Comparison of ENCODE assay signal across 18 cellular contexts in the genomic region with DNA sequence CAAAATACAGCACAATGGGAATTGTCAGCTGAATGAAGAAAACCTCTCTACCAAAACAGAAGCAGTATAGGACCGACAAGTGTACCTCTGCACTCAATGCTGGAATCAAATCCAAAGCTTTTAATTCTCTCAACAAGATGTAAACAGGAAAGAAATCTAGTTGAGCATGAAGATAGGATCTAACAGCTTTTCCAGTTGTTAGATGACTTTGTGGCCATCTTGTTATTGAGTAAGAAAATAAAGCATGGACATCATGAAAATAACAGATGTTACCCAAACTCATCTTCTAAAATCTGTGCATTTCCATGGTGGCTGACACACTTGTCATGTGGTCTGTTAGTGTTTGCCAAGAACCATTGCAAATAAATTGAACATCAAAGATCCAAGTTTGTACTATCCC. TPM values are rescaled to one million over a fixed set of nuclear protein-coding genes. Genes with fewer than 3 reads are reported as not detected.
DNase-seq lines count a peak whose midpoint lies in the region; ATAC-seq, FAIRE-seq and TF ChIP-seq lines count a peak whose summit lies in the region.
"Had no signal": no experiment of that assay in that cellular context is flagged by ENCODE, and none has a peak within 500 bp of the region (broad histone marks: within the 10 kb centered on the region; RNA-seq: fewer than 3 reads in every experiment).

No MANE protein-coding gene starts in this region.

- 96% methylated on average over 1 of the region's 1 CpG for WGBS in HepG2 (ENCODE audit: low lambda C conversion rate)
- 60% methylated on average over 1 of the region's 1 CpG for WGBS in right lobe of liver (ENCODE audit: insufficient coverage, low coverage, low lambda C conversion rate, missing lambda C conversion rate)

- POLR2A ChIA-PET in HepG2 (lab: Yijun Ruan, JAX): no interaction called here
- POLR2A ChIA-PET in Panc1 (lab: Charles Lee): no interaction called here
- POLR2A ChIA-PET in endothelial cell of umbilical vein (lab: Charles Lee): no interaction called here

- no peak for TF ChIP-seq CTCF in HepG2 (CRISPR knock-in tag; IDR thresholded peaks at IDR 0.05)
- TF ChIP-seq CTCF in right lobe of liver (IDR thresholded peaks at IDR 0.05): no peak
- TF ChIP-seq CTCF in Panc1 (IDR thresholded peaks at IDR 0.05): no peak
- TF ChIP-seq CTCF in endothelial cell of umbilical vein (IDR thresholded peaks at IDR 0.05; ENCODE audit: extremely low read depth in 1 of 2, insufficient read depth in 1 of 2, low read depth in 1 of 2, low read length in 2 of 2): no peak

- no peak for FAIRE-seq in HepG2 (lab: Jason Lieb, UNC)
- no peak for FAIRE-seq in endothelial cell of umbilical vein (lab: Jason Lieb, UNC)

- intact Hi-C loops in HepG2 (cut with micrococcal nuclease; ENCODE audit: unreplicated experiment) (no loop called here), right lobe of liver (cut with DNase I) (no loop called here), Panc1 (cut with micrococcal nuclease; ENCODE audit: unreplicated experiment) (no loop called here), endothelial cell of umbilical vein (cut with micrococcal nuclease) (no loop called here)

- H4K20me1 ChIP-seq in HepG2 (ENCODE audit: insufficient read depth, low read length): no peaks in the 10 kb centered on the region; the same call in 1 of the 2 replicates
- no peaks in the 10 kb centered on the region for H4K20me1 ChIP-seq in endothelial cell of umbilical vein (replicated peaks; ENCODE audit: control insufficient read depth, extremely low read depth, insufficient read depth, low read length)

- CTCF ChIA-PET in HepG2 (lab: Yijun Ruan, JAX; ENCODE audit: low intra/inter-chr PET ratio, low total read pairs): no interaction called here
- CTCF ChIA-PET in Panc1 (lab: Charles Lee): no interaction called here
- CTCF ChIA-PET in endothelial cell of umbilical vein (lab: Charles Lee): no interaction called here

- ATAC-seq in HepG2: no peak
- ATAC-seq in right lobe of liver: no peak
- ATAC-seq in Panc1: no peak

- in situ Hi-C loops in HepG2 (cut with HindIII; ENCODE audit: extremely low pct_ligation_motif_present, low pct_unique_long_range_greater_than_20kb): no loop called here
- in situ Hi-C loops in Panc1 (cut with HindIII; ENCODE audit: low pct_unique_long_range_greater_than_20kb, low sequenced_read_pairs): no loop called here

- H3K4me2 ChIP-seq in HepG2 (ENCODE audit: low read depth, low read length) (no peak overlapping the region), endothelial cell of umbilical vein (ENCODE audit: insufficient read depth, low read length) (no peak overlapping the region)
- H3K4me2 ChIP-seq: KMS-11 had no signal

- H3K27me3 ChIP-seq in HepG2 (ENCODE audit: control insufficient read depth in 1 of 2, insufficient read depth in 2 of 2, low read length in 2 of 2) (no peaks in the 10 kb centered on the region), right lobe of liver (no peaks in the 10 kb centered on the region), Panc1 (ENCODE audit: control insufficient read depth, insufficient read depth, low read length) (no peaks in the 10 kb centered on the region), endothelial cell of umbilical vein (ENCODE audit: control insufficient read depth in 2 of 2, insufficient read depth in 2 of 2, low read length in 2 of 2) (no peaks in the 10 kb centered on the region), H7 (ENCODE audit: control insufficient read depth, insufficient read depth, low read length) (no peaks in the 10 kb centered on the region)

- H3K9me3 ChIP-seq in HepG2 (ENCODE audit: low read length) (no peaks in the 10 kb centered on the region), right lobe of liver (no peaks in the 10 kb centered on the region), Panc1 (ENCODE audit: control insufficient read depth, insufficient read depth, low read depth, low read length) (no peaks in the 10 kb centered on the region), endothelial cell of umbilical vein (replicated peaks; ENCODE audit: control insufficient read depth, insufficient read depth, low read length) (no peaks in the 10 kb centered on the region)

- H3K9ac ChIP-seq in HepG2 (ENCODE audit: insufficient read depth, low read depth, low read length): no peak overlapping the region
- no peak overlapping the region for H3K9ac ChIP-seq in endothelial cell of umbilical vein (replicated peaks; ENCODE audit: extremely low read depth, insufficient read depth, low read length)
- H3K9ac ChIP-seq: KMS-11 had no signal

- H3K4me1 ChIP-seq in HepG2 (ENCODE audit: insufficient read depth, low read length): no peaks in the 10 kb centered on the region
- no peaks in the 10 kb centered on the region for H3K4me1 ChIP-seq in right lobe of liver
- H3K4me1 ChIP-seq in Panc1 (ENCODE audit: control insufficient read depth, insufficient read depth, low read length): no peaks in the 10 kb centered on the region
- no peaks in the 10 kb centered on the region for H3K4me1 ChIP-seq in endothelial cell of umbilical vein (ENCODE audit: control insufficient read depth, extremely low read depth, insufficient read depth, low read length)

- H3K9me1 ChIP-seq in endothelial cell of umbilical vein (replicated peaks; ENCODE audit: control insufficient read depth, extremely low read depth, insufficient read depth, low read length): no peaks in the 10 kb centered on the region

- H2AFZ ChIP-seq in HepG2 (ENCODE audit: low read length): no peak overlapping the region
- no peak overlapping the region for H2AFZ ChIP-seq in endothelial cell of umbilical vein (ENCODE audit: low read depth, low read length)

- H3K27ac ChIP-seq in HepG2 (ENCODE audit: extremely low read length, insufficient read depth, low read length) (no peak overlapping the region), right lobe of liver (no peak overlapping the region), Panc1 (ENCODE audit: low read length) (no peak overlapping the region), endothelial cell of umbilical vein (ENCODE audit: insufficient read depth, low read depth, low read length) (no peak overlapping the region)
- H3K27ac ChIP-seq: HL-60, KMS-11 had no signal

- no peaks in the 10 kb centered on the region for H3K79me2 ChIP-seq in HepG2 (ENCODE audit: insufficient read depth, low read length)
- H3K79me2 ChIP-seq in endothelial cell of umbilical vein (ENCODE audit: control insufficient read depth, insufficient read depth, low read length): peaks cover 9% of the 10 kb centered on the region

- no peak for TF ChIP-seq POLR2A in HepG2 (IDR thresholded peaks at IDR 0.05; ENCODE audit: insufficient read depth in 1 of 2, low read depth in 2 of 2, low read length in 2 of 2)
- no peak for TF ChIP-seq POLR2A in right lobe of liver (IDR thresholded peaks at IDR 0.05)
- no peak for TF ChIP-seq POLR2A in endothelial cell of umbilical vein (IDR thresholded peaks at IDR 0.05; ENCODE audit: low read depth, low read length)

- dilution Hi-C loops in endothelial cell of umbilical vein (cut with MboI; ENCODE audit: extremely low pct_ligation_motif_present, low sequenced_read_pairs): no loop called here

- TF ChIP-seq EP300 in HepG2 (IDR thresholded peaks at IDR 0.05; ENCODE audit: low read depth in 2 of 2, low read length in 2 of 2) (no peak), HepG2 (CRISPR knock-in tag; IDR thresholded peaks at IDR 0.05; ENCODE audit: borderline replicate concordance) (no peak)

- no peak for TF ChIP-seq RAD21 in HepG2 (CRISPR knock-in tag; IDR thresholded peaks at IDR 0.05)

- H3K36me3 ChIP-seq in HepG2 (replicated peaks in 1 of 2; ENCODE audit: control insufficient read depth in 1 of 2, insufficient read depth in 2 of 2, low read length in 2 of 2) (peaks cover 6 to 63% of the 10 kb centered on the region in 2 experiments), right lobe of liver (peaks cover 0 to 52% (median 20%) of the 10 kb centered on the region in 4 donors), Panc1 (ENCODE audit: control insufficient read depth, insufficient read depth, low read length) (peaks cover 77% of the 10 kb centered on the region), endothelial cell of umbilical vein (ENCODE audit: control insufficient read depth in 2 of 2, extremely low read depth in 1 of 2, insufficient read depth in 2 of 2, low read length in 2 of 2) (peaks cover 2 to 31% of the 10 kb centered on the region in 2 experiments), H7 (replicated peaks; ENCODE audit: control insufficient read depth, insufficient read depth, low read length) (peaks cover 1% of the 10 kb centered on the region)

- H3K4me3 ChIP-seq in HepG2 (replicated peaks in 1 of 3; ENCODE audit: insufficient read depth in 1 of 3, low read depth in 2 of 3, low read length in 3 of 3): no peak overlapping the region
- H3K4me3 ChIP-seq in right lobe of liver: no peak overlapping the region
- no peak overlapping the region for H3K4me3 ChIP-seq in Panc1 (ENCODE audit: low read depth in 2 of 2, low read length in 2 of 2)
- H3K4me3 ChIP-seq in endothelial cell of umbilical vein (replicated peaks in 1 of 3; ENCODE audit: insufficient read depth in 1 of 3, low read depth in 1 of 3, low read length in 3 of 3): no peak overlapping the region
- H3K4me3 ChIP-seq in H7 (ENCODE audit: insufficient read depth, low read depth, low read length): no peak overlapping the region

- DNase-seq in HepG2 (ENCODE audit: low spot score): no peak
- DNase-seq in right lobe of liver: no peak
- no peak for DNase-seq in Panc1 (ENCODE audit: low read depth, low spot score)
- no peak for DNase-seq in endothelial cell of umbilical vein (ENCODE audit: low read depth, low spot score)
- DNase-seq in superior temporal gyrus (ENCODE audit: extremely low spot score): peak; percentile 61
- no peak for DNase-seq in NCI-H2029 (lab: John Stamatoyannopoulos, UW)
- DNase-seq in H7: no peak
- no peak for DNase-seq in NCI-H2107 (lab: John Stamatoyannopoulos, UW)
- DNase-seq: DMS79, NCI-H1105, NCI-H146, NCI-H2081, NCI-H2171 treated with DMSO at 0.1 percent for 48 hours, NCI-H524 treated with DMSO at 0.1 percent for 48 hours, NCI-H82, Right ventricle myocardium superior had no signal

- BruUV-seq in HepG2 (replicated peaks; lab: Mats Ljungman, UMichigan) (TSS peak; percentile 37), Panc1 (replicated peaks; lab: Mats Ljungman, UMichigan) (TSS peak; percentile 67), endothelial cell of umbilical vein (replicated peaks; lab: Mats Ljungman, UMichigan) (TSS peak; percentile 40)

RNA-seq across cellular contexts. Expression of gene SREK1, which starts 34.7 kb away (rescaled TPM):
- total RNA-seq in HepG2 (2016; rRNA removed; fragmentation: Illumina TruSeq; extraction: Trizol) (46.5 and 90.9 TPM in 2 replicates), right lobe of liver (10 to 100 TPM; 20.9 to 44.4 (median 34.2) TPM), Panc1 (2021; ENCODE audit: unreplicated experiment) (89.7 TPM), endothelial cell of umbilical vein (72.9 and 78.6 TPM in 2 replicates)
- 3.4 and 4.6 TPM in 2 replicates for total RNA-seq in HepG2 (2016; cell fraction: cytosol; rRNA removed; fragmentation: Illumina TruSeq; extraction: Trizol; ENCODE audit: low read depth)
- 43.6 and 92.7 TPM in 2 replicates for total RNA-seq in HepG2 (2016; cell fraction: insoluble cytoplasmic fraction; rRNA removed; fragmentation: Illumina TruSeq; extraction: Trizol)
- total RNA-seq in HepG2 (2016; cell fraction: membrane; rRNA removed; fragmentation: Illumina TruSeq; extraction: Trizol): 8.6 and 12.6 TPM in 2 replicates
- total RNA-seq in HepG2 (2016; cell fraction: nucleus; rRNA removed; fragmentation: Illumina TruSeq; extraction: Trizol): 268 and 291 TPM in 2 replicates
- polyA plus RNA-seq in HepG2 (2011; rRNA removed) (49.2 and 60.6 TPM in 2 replicates), endothelial cell of umbilical vein (22.0 and 27.4 TPM in 2 replicates)
- 8.1 and 8.6 TPM in 2 replicates for polyA plus RNA-seq in HepG2 (2011; cell fraction: cytosol; rRNA removed)
- polyA plus RNA-seq in HepG2 (2011; cell fraction: nucleus; rRNA removed): 117 and 132 TPM in 2 replicates
- polyA plus RNA-seq in HepG2 (2012): 30.0 and 51.7 TPM in 2 replicates
- 0.93 and 1.2 TPM in 2 replicates for polyA plus RNA-seq in HepG2 (2016; cell fraction: cytosol; fragmentation: Illumina TruSeq; extraction: Trizol; ENCODE audit: low read depth)
- 40.2 and 41.5 TPM in 2 replicates for polyA plus RNA-seq in HepG2 (2016; cell fraction: insoluble cytoplasmic fraction; fragmentation: Illumina TruSeq; extraction: Trizol; ENCODE audit: low read depth)
- polyA plus RNA-seq in HepG2 (2016; cell fraction: membrane; fragmentation: Illumina TruSeq; extraction: Trizol; ENCODE audit: low read depth): 3.6 and 4.5 TPM in 2 replicates
- 335 and 346 TPM in 2 replicates for polyA plus RNA-seq in HepG2 (2016; cell fraction: nucleus; fragmentation: Illumina TruSeq; extraction: Trizol; ENCODE audit: insufficient read depth, low read depth)
- polyA minus RNA-seq in HepG2 (2011; rRNA and poly(A)+ RNA removed; ENCODE audit: low replicate concordance): 74.5 and 94.2 TPM in 2 replicates
- polyA minus RNA-seq in HepG2 (2011; cell fraction: cytosol; rRNA and poly(A)+ RNA removed): 10.0 and 13.3 TPM in 2 replicates
- polyA minus RNA-seq in HepG2 (2011; cell fraction: nucleus; rRNA and poly(A)+ RNA removed): 404 and 556 TPM in 2 replicates
- 52.9 TPM for polyA plus RNA-seq in Panc1 (2012; ENCODE audit: insufficient read length)
- 9.4 and 12.4 TPM in 2 replicates for polyA plus RNA-seq in endothelial cell of umbilical vein (2011; cell fraction: cytosol; rRNA removed)
- polyA plus RNA-seq in endothelial cell of umbilical vein (2011; cell fraction: nucleus; rRNA removed): 179 and 219 TPM in 2 replicates
- polyA plus RNA-seq in endothelial cell of umbilical vein (2012): 39.9 and 41.5 TPM in 2 replicates
- 121 and 148 TPM in 2 replicates for polyA minus RNA-seq in endothelial cell of umbilical vein
- polyA minus RNA-seq in endothelial cell of umbilical vein (2011; cell fraction: cytosol; rRNA and poly(A)+ RNA removed): 17.8 TPM
- polyA minus RNA-seq in endothelial cell of umbilical vein (2011; cell fraction: nucleus; rRNA and poly(A)+ RNA removed): 397 and 441 TPM in 2 replicates
- total RNA-seq in H7 (2014; rRNA removed; shearing (Covaris generic)): 21.8 and 41.9 TPM in 2 replicates
